In genomic region chr20:4795394-4795793, GRCh38 we compare ENCODE assay signal across 8 cellular contexts. TPM values are rescaled to one million over a fixed set of nuclear protein-coding genes. Genes with fewer than 3 reads are reported as not detected.
DNase-seq lines count a peak whose midpoint lies in the region; ATAC-seq and TF ChIP-seq lines count a peak whose summit lies in the region.

No MANE protein-coding gene starts in this region.

- ATAC-seq in GM21423 (IDR thresholded peaks at IDR 0.05; ENCODE audit: unreplicated experiment), result peak; percentile 70

- DNase-seq in AG10803 (ENCODE audit: low read depth) (peak; percentile 56), MV-4-11 (lab: John Stamatoyannopoulos, UW) (peak; percentile 91), mesenteric fat pad (ENCODE audit: low spot score) (peak; percentile 89), NCI-H446 (lab: John Stamatoyannopoulos, UW) (no peak), mesothelial cell of epicardium (ENCODE audit: low spot score in 2 of 2, unreplicated experiment in 2 of 2) (no peak), NCI-H1105 treated with DMSO at 0.1 percent for 48 hours (lab: John Stamatoyannopoulos, UW) (no peak)
- peak; percentile 36 for DNase-seq in activated naive CD4-positive, alpha-beta T cell treated with anti-CD3 and anti-CD28 coated beads, Interleukin-2, amount 10 ng/mL, durations not matched to agents 7 days and 5 days

- no peaks in the 10 kb centered on the region for H3K27me3 Mint-ChIP-seq in activated naive CD4-positive, alpha-beta T cell treated with anti-CD3 and anti-CD28 coated beads, Interleukin-2, amount 10 ng/mL, durations not matched to agents 7 days and 5 days
- H3K27me3 Mint-ChIP-seq in mesothelial cell of epicardium (ENCODE audit: low read depth), result no peaks in the 10 kb centered on the region

- peak overlapping the region; percentile 60 for H3K27ac Mint-ChIP-seq in activated naive CD4-positive, alpha-beta T cell treated with anti-CD3 and anti-CD28 coated beads, Interleukin-2, amount 10 ng/mL, durations not matched to agents 7 days and 5 days
- H3K27ac Mint-ChIP-seq in mesothelial cell of epicardium, result no peak overlapping the region

- CTCF ChIA-PET in activated naive CD4-positive, alpha-beta T cell treated with anti-CD3 and anti-CD28 coated beads, Interleukin-2, amount 10 ng/mL, durations not matched to agents 7 days and 5 days (lab: Charles Lee), result no interaction called here

- H3K36me3 Mint-ChIP-seq in activated naive CD4-positive, alpha-beta T cell treated with anti-CD3 and anti-CD28 coated beads, Interleukin-2, amount 10 ng/mL, durations not matched to agents 7 days and 5 days, result peaks cover 71% of the 10 kb centered on the region
- H3K36me3 Mint-ChIP-seq in mesothelial cell of epicardium, result peaks cover 32% of the 10 kb centered on the region

- no peak for TF ChIP-seq CTCF in AG10803 (conservative IDR thresholded peaks at IDR 0.05; ENCODE audit: low read length)
- no peak for TF ChIP-seq CTCF in mesothelial cell of epicardium (IDR thresholded peaks at IDR 0.05; ENCODE audit: unreplicated experiment)

- peaks cover 30% of the 10 kb centered on the region for H3K4me1 Mint-ChIP-seq in activated naive CD4-positive, alpha-beta T cell treated with anti-CD3 and anti-CD28 coated beads, Interleukin-2, amount 10 ng/mL, durations not matched to agents 7 days and 5 days
- H3K4me1 Mint-ChIP-seq in mesothelial cell of epicardium, result no peaks in the 10 kb centered on the region

- H3K4me3 ChIP-seq in AG10803 (ENCODE audit: low read length), result no peak overlapping the region

- H3K9me3 Mint-ChIP-seq in activated naive CD4-positive, alpha-beta T cell treated with anti-CD3 and anti-CD28 coated beads, Interleukin-2, amount 10 ng/mL, durations not matched to agents 7 days and 5 days, result peaks cover 2% of the 10 kb centered on the region
- peaks cover 7% of the 10 kb centered on the region for H3K9me3 Mint-ChIP-seq in mesothelial cell of epicardium

- H3K4me3 Mint-ChIP-seq in activated naive CD4-positive, alpha-beta T cell treated with anti-CD3 and anti-CD28 coated beads, Interleukin-2, amount 10 ng/mL, durations not matched to agents 7 days and 5 days, result no peak overlapping the region
- H3K4me3 Mint-ChIP-seq in mesothelial cell of epicardium, result no peak overlapping the region

RNA-seq across cellular contexts. Expression of gene RASSF2, which starts 28.0 kb away (rescaled TPM):
- total RNA-seq in mesenteric fat pad, result 29.7 TPM
- total RNA-seq in mesothelial cell of epicardium, result 6.7 to 7.5 TPM (median 6.8 TPM) in 3 replicates

Comparison
In these comparisons a context has a peak if more than half of its experiments do, and no peak if none do; other contexts are left out.
1. DNase-seq: peak in AG10803 (single experiment), MV-4-11 (single experiment), activated naive CD4-positive, alpha-beta T cell treated with anti-CD3 and anti-CD28 coated beads, Interleukin-2, amount 10 ng/mL, durations not matched to agents 7 days and 5 days (single experiment) and mesenteric fat pad (single experiment); none in NCI-H446 (0 of 2), mesothelial cell of epicardium (0 of 2) and NCI-H1105 treated with DMSO at 0.1 percent for 48 hours (single experiment).